8 cellular contexts compared by ENCODE assay signal in the genomic region with DNA sequence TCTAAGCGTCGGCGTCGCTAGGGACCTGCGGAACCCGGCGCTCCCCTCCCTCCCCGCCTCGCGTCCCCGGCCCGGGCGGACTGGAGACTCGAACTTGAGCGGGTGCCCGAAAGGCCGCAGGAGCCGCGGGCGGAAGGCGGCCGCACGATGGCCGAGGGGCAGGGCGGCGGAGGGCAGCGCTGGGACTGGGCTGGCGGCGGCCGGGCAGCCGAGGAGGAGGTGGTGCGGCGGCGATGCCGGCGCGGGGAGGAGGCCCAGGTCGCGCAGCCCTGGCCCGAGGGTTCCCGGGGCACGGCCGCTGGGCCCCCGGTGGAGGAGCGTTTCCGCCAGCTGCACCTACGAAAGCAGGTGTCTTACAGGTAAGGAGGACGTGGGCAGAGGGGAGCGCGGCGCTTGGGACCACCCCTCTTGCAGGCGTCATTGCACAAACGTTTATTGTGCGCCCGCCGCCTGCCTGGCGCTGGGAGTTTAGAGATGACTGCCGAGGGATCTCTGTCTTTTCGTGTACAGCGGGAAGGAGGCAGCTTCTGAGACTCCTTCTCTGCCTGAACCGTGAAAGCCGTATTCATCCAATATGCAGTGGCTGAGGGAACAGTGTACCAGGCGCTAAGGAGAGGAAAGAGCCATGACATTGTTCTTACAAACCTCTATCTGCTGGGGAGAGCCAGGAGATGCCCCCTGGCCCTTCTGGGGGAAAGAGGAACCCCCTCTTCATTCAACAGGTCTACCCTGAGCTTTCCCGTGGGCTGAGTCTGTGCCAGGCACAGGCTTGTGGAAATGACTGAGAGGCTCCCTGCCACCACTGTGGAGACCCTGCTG. TPM values are rescaled to one million over a fixed set of nuclear protein-coding genes. Genes with fewer than 3 reads are reported as not detected.
DNase-seq lines count a peak whose midpoint lies in the region; ATAC-seq and TF ChIP-seq lines count a peak whose summit lies in the region.

No MANE protein-coding gene starts in this region.

- WGBS in lower leg skin, 2 donors, result 7 to 24% methylated on average over 16 to 42 of the region's 64 CpGs

- peaks cover 53% of the 10 kb centered on the region for H3K27me3 Mint-ChIP-seq in activated CD4-positive, alpha-beta T cell treated with anti-CD3 and anti-CD28 coated beads, Interleukin-2, amount 10 ng/mL, durations not matched to agents 24 days and 14 days
- peaks cover 10% of the 10 kb centered on the region for H3K27me3 Mint-ChIP-seq in glutamatergic neuron (ENCODE audit: unreplicated experiment)

- in situ Hi-C loops in gastrocnemius medialis (cut with MboI; ENCODE audit: low sequenced_read_pairs in 4 of 4), result no loop called here

- DNase-seq in DMS 273 (lab: John Stamatoyannopoulos, UW; ENCODE audit: unreplicated experiment) (peak; percentile 43), DMS 273 treated with DMSO at 0.1 percent for 48 hours (lab: John Stamatoyannopoulos, UW) (no peak), glutamatergic neuron (peak; percentile 56), gastrocnemius medialis (no peak), GM10266 (ENCODE audit: extremely low spot score) (no peak), lower leg skin (ENCODE audit: low spot score in 2 of 2) (no peak)
- DNase-seq in activated CD4-positive, alpha-beta T cell treated with anti-CD3 and anti-CD28 coated beads, Interleukin-2, amount 10 ng/mL, durations not matched to agents 24 days and 14 days, result peak; percentile 73

- peak overlapping the region; percentile 67 for H3K4me3 Mint-ChIP-seq in activated CD4-positive, alpha-beta T cell treated with anti-CD3 and anti-CD28 coated beads, Interleukin-2, amount 10 ng/mL, durations not matched to agents 24 days and 14 days
- peak overlapping the region; percentile 46 for H3K4me3 Mint-ChIP-seq in glutamatergic neuron (ENCODE audit: unreplicated experiment)

- ATAC-seq in gastrocnemius medialis (no peak), HG02884 (IDR thresholded peaks at IDR 0.05; ENCODE audit: unreplicated experiment) (no peak)

- no peak for TF ChIP-seq POLR2A in gastrocnemius medialis (IDR thresholded peaks at IDR 0.05)
- TF ChIP-seq POLR2A in lower leg skin (IDR thresholded peaks at IDR 0.05), result no peak

- H3K27ac Mint-ChIP-seq in activated CD4-positive, alpha-beta T cell treated with anti-CD3 and anti-CD28 coated beads, Interleukin-2, amount 10 ng/mL, durations not matched to agents 24 days and 14 days, result no peak overlapping the region
- H3K27ac Mint-ChIP-seq in glutamatergic neuron (ENCODE audit: unreplicated experiment), result no peak overlapping the region

- no peak overlapping the region for H3K27ac ChIP-seq in gastrocnemius medialis

- peaks cover 37% of the 10 kb centered on the region for H3K4me1 Mint-ChIP-seq in activated CD4-positive, alpha-beta T cell treated with anti-CD3 and anti-CD28 coated beads, Interleukin-2, amount 10 ng/mL, durations not matched to agents 24 days and 14 days
- H3K4me1 Mint-ChIP-seq in glutamatergic neuron (ENCODE audit: low read depth, unreplicated experiment), result peaks cover 27% of the 10 kb centered on the region

- intact Hi-C loops in activated CD4-positive, alpha-beta T cell treated with anti-CD3 and anti-CD28 coated beads, Interleukin-2, amount 10 ng/mL, durations not matched to agents 24 days and 14 days (cut with micrococcal nuclease), result no loop called here
- intact Hi-C loops in gastrocnemius medialis (cut with DNase I; ENCODE audit: low total_unique reads) (no loop called here), lower leg skin (cut with DNase I; ENCODE audit: low total_unique reads) (no loop called here)

- H3K9me3 ChIP-seq in gastrocnemius medialis, result no peaks in the 10 kb centered on the region

- no peaks in the 10 kb centered on the region for H3K36me3 ChIP-seq in gastrocnemius medialis

- no peaks in the 10 kb centered on the region for H3K36me3 Mint-ChIP-seq in activated CD4-positive, alpha-beta T cell treated with anti-CD3 and anti-CD28 coated beads, Interleukin-2, amount 10 ng/mL, durations not matched to agents 24 days and 14 days (ENCODE audit: low read depth)
- H3K36me3 Mint-ChIP-seq in glutamatergic neuron (ENCODE audit: unreplicated experiment), result no peaks in the 10 kb centered on the region

- no peaks in the 10 kb centered on the region for H3K9me3 Mint-ChIP-seq in activated CD4-positive, alpha-beta T cell treated with anti-CD3 and anti-CD28 coated beads, Interleukin-2, amount 10 ng/mL, durations not matched to agents 24 days and 14 days
- peaks cover 10% of the 10 kb centered on the region for H3K9me3 Mint-ChIP-seq in glutamatergic neuron (ENCODE audit: unreplicated experiment)

- TF ChIP-seq CTCF in glutamatergic neuron (IDR thresholded peaks at IDR 0.05; ENCODE audit: partially characterized antibody, unreplicated experiment) (no peak), gastrocnemius medialis (IDR thresholded peaks at IDR 0.05 in 4 of 5, conservative IDR thresholded peaks at IDR 0.05 in 1 of 5) (no peak), GM10266 (IDR thresholded peaks at IDR 0.05; ENCODE audit: control insufficient read depth, insufficient read depth, low read depth, missing control alignments) (no peak), lower leg skin (IDR thresholded peaks at IDR 0.05) (no peak)

- peaks cover 5 to 10% of the 10 kb centered on the region in 2 donors for H3K4me1 ChIP-seq in gastrocnemius medialis

- peaks cover 30 to 51% (median 38%) of the 10 kb centered on the region in 3 donors for H3K27me3 ChIP-seq in gastrocnemius medialis

- H3K4me3 ChIP-seq in gastrocnemius medialis, result peak overlapping the region; percentile 34 to 50 (median 39)
- no peak overlapping the region for H3K4me3 ChIP-seq in lower leg skin (ENCODE audit: low read depth, poor library complexity, severe bottlenecking)

RNA-seq across cellular contexts. Expression of gene DGKZ, which starts 13.9 kb away (rescaled TPM):
- total RNA-seq in activated CD4-positive, alpha-beta T cell treated with anti-CD3 and anti-CD28 coated beads, Interleukin-2, amount 10 ng/mL, durations not matched to agents 24 days and 14 days, result 87.4 and 94.7 TPM in 2 replicates
- total RNA-seq in glutamatergic neuron (ENCODE audit: unreplicated experiment) (60.9 TPM), gastrocnemius medialis (100 to 1,000 TPM; 127 to 155 (median 131) TPM), lower leg skin (10 to 100 TPM; 41.8 to 86.4 (median 60.3) TPM)

RNA-seq across cellular contexts. Expression of gene MDK, which starts 48.1 kb away (rescaled TPM):
- total RNA-seq in activated CD4-positive, alpha-beta T cell treated with anti-CD3 and anti-CD28 coated beads, Interleukin-2, amount 10 ng/mL, durations not matched to agents 24 days and 14 days, result 5.4 and 7.1 TPM in 2 replicates
- total RNA-seq in glutamatergic neuron (ENCODE audit: unreplicated experiment) (846 TPM), gastrocnemius medialis (1 to 10 TPM in 2 of 4 donors, not detected in 2; 1.6 to 1.9 TPM), lower leg skin (10 to 100 TPM in 3 of 4 donors, 1 to 10 TPM in 1; 6.0 to 19.4 (median 12.0) TPM)

RNA-seq across cellular contexts. Expression of gene CREB3L1, which starts 55.9 kb away (rescaled TPM):
- 0.09 and 0.17 TPM in 2 replicates for total RNA-seq in activated CD4-positive, alpha-beta T cell treated with anti-CD3 and anti-CD28 coated beads, Interleukin-2, amount 10 ng/mL, durations not matched to agents 24 days and 14 days
- total RNA-seq in glutamatergic neuron (ENCODE audit: unreplicated experiment), result 6.1 TPM
- under 1 TPM; 0.27 to 0.69 (median 0.57) TPM for total RNA-seq in gastrocnemius medialis
- total RNA-seq in lower leg skin, result 1 to 10 TPM in 1 of 4 donors, under 1 TPM in 3; 0.15 to 2.3 (median 0.54) TPM

RNA-seq across cellular contexts. Expression of gene CHRM4, which starts 58.2 kb away (rescaled TPM):
- 0.80 and 0.84 TPM in 2 replicates for total RNA-seq in activated CD4-positive, alpha-beta T cell treated with anti-CD3 and anti-CD28 coated beads, Interleukin-2, amount 10 ng/mL, durations not matched to agents 24 days and 14 days
- total RNA-seq in glutamatergic neuron (ENCODE audit: unreplicated experiment) (8.5 TPM), gastrocnemius medialis (not detected), lower leg skin (1 to 10 TPM; 1.2 to 8.1 (median 3.3) TPM)

Comparison
In these comparisons a context has a peak if more than half of its experiments do, and no peak if none do; other contexts are left out.
1. DNase-seq: peak in DMS 273 (single experiment), activated CD4-positive, alpha-beta T cell treated with anti-CD3 and anti-CD28 coated beads, Interleukin-2, amount 10 ng/mL, durations not matched to agents 24 days and 14 days (single experiment) and glutamatergic neuron (single experiment); none in DMS 273 treated with DMSO at 0.1 percent for 48 hours (single experiment), gastrocnemius medialis (0 of 2), GM10266 (single experiment) and lower leg skin (0 of 2).
2. RNA of gene MDK, which starts 48.1 kb away (total RNA-seq): 846 TPM in glutamatergic neuron (single experiment); 6.0 to 19.4 TPM in lower leg skin, 5.4 to 7.1 TPM in activated CD4-positive, alpha-beta T cell treated with anti-CD3 and anti-CD28 coated beads, Interleukin-2, amount 10 ng/mL, durations not matched to agents 24 days and 14 days and 1.6 to 1.9 TPM in gastrocnemius medialis; every median in the first group is over 10 times any median in the second.